In genomic region chr12:26818636-26819035, GRCh38 we compare ENCODE assay signal across 19 cellular contexts. TPM values are rescaled to one million over a fixed set of nuclear protein-coding genes. Genes with fewer than 3 reads are reported as not detected.
A peak's percentile ranks its signal among the peaks of the same experiment; 100 is the strongest.
DNase-seq lines count a peak whose midpoint lies in the region; ATAC-seq, FAIRE-seq and TF ChIP-seq lines count a peak whose summit lies in the region.
"Had no signal": no experiment of that assay in that cellular context is flagged by ENCODE, and none has a peak within 500 bp of the region (broad histone marks: within the 10 kb centered on the region; RNA-seq: fewer than 3 reads in every experiment).

No MANE protein-coding gene starts in this region.

- peak; percentile 39 for DNase-seq in HepG2 (ENCODE audit: low spot score)
- DNase-seq in right lobe of liver = no peak
- DNase-seq in MM.1S = no peak
- DNase-seq in COLO829 (ENCODE audit: low spot score) = no peak
- no peak for DNase-seq in activated CD4-positive, CD25-positive, alpha-beta regulatory T cell treated with anti-CD3 and anti-CD28 coated beads, Interleukin-2, amount 50 U/mL, for 72 hours
- DNase-seq in GM12892 (ENCODE audit: insufficient read length) = no peak
- no peak for DNase-seq in stimulated activated CD4-positive, alpha-beta T cell treated with anti-CD3 and anti-CD28 coated beads, Interleukin-2, amount 100 ng/mL, for 48 hours
- DNase-seq: CD4-positive, alpha-beta memory T cell; COR-L47; DND-41; GDM1; HCEC 1CT; HFFc6; KG1 had no signal

- H3F3A ChIP-seq in MM.1S (ENCODE audit: insufficient read depth, low read length) = peaks cover 22% of the 10 kb centered on the region

- H3K4me1 ChIP-seq in HepG2 (ENCODE audit: insufficient read depth, low read length) (peaks cover 88% of the 10 kb centered on the region), right lobe of liver (peaks cover 0 to 58% (median 20%) of the 10 kb centered on the region in 4 donors), MM.1S (ENCODE audit: low read length) (peaks cover 17% of the 10 kb centered on the region)

- H3K79me2 ChIP-seq in HepG2 (ENCODE audit: insufficient read depth, low read length) (peaks cover 94% of the 10 kb centered on the region), MM.1S (ENCODE audit: low read length) (peaks cover 52% of the 10 kb centered on the region)

- no peaks in the 10 kb centered on the region for H3K9me2 ChIP-seq in MM.1S (replicated peaks; ENCODE audit: insufficient read depth, low read length)

- H3K27ac ChIP-seq in HepG2 (ENCODE audit: extremely low read length, insufficient read depth, low read length) (peak overlapping the region; percentile 10), right lobe of liver (no peak overlapping the region), MM.1S (ENCODE audit: low read length) (peak overlapping the region; percentile 95; the same call in 1 of the 2 replicates)
- H3K27ac ChIP-seq: 22Rv1; BLaER1 treated with 17β-estradiol and CSF1 and Interleukin-3, amounts not matched to agents 10 nM and 100 nM had no signal

- in situ Hi-C loops in HepG2 (cut with HindIII; ENCODE audit: extremely low pct_ligation_motif_present, low pct_unique_long_range_greater_than_20kb) = no loop called here

- POLR2A ChIA-PET in HepG2 (lab: Yijun Ruan, JAX) = interaction anchor here (6.2 kb wide), 1 partner anchor 14 kb away, joined by 28 read pairs; the partner anchor contains the start of gene ITPR2

- peaks cover 5 to 43% of the 10 kb centered on the region in 2 experiments for H3K36me3 ChIP-seq in HepG2 (replicated peaks in 1 of 2; ENCODE audit: control insufficient read depth in 1 of 2, insufficient read depth in 2 of 2, low read length in 2 of 2)
- no peaks in the 10 kb centered on the region for H3K36me3 ChIP-seq in right lobe of liver
- no peaks in the 10 kb centered on the region for H3K36me3 ChIP-seq in MM.1S (replicated peaks; ENCODE audit: insufficient read depth, low read length)

- FAIRE-seq in HepG2 (lab: Jason Lieb, UNC) = peak; percentile 28
- FAIRE-seq in islet of Langerhans (lab: Jason Lieb, UNC) = peak; percentile 86
- no peak for FAIRE-seq in GM12892 (lab: Jason Lieb, UNC)
- FAIRE-seq: D721Med, H1 had no signal

- H3K9ac ChIP-seq in HepG2 (ENCODE audit: insufficient read depth, low read depth, low read length) = no peak overlapping the region
- H3K9ac ChIP-seq in MM.1S (ENCODE audit: low read length) = no peak overlapping the region
- H3K9ac ChIP-seq: BLaER1 treated with 17β-estradiol and CSF1 and Interleukin-3, amounts not matched to agents 10 nM and 100 nM had no signal

- ATAC-seq in HepG2 (peak; percentile 23; the same call in 2 of the 3 replicates), right lobe of liver (no peak)

- BruUV-seq in HepG2 (replicated peaks; lab: Mats Ljungman, UMichigan) = no TSS peak

- WGBS in HepG2 (ENCODE audit: low lambda C conversion rate) = 1% methylated on average over 2 of the region's 2 CpGs
- WGBS in right lobe of liver (ENCODE audit: insufficient coverage, low coverage, low lambda C conversion rate, missing lambda C conversion rate) = 30% methylated on average over 2 of the region's 2 CpGs

- TF ChIP-seq EP300 in HepG2 (IDR thresholded peaks at IDR 0.05; ENCODE audit: low read depth in 2 of 2, low read length in 2 of 2) (no peak), HepG2 (CRISPR knock-in tag; IDR thresholded peaks at IDR 0.05; ENCODE audit: borderline replicate concordance) (no peak)

- H3K9me3 ChIP-seq in HepG2 (ENCODE audit: low read length) (no peaks in the 10 kb centered on the region), right lobe of liver (no peaks in the 10 kb centered on the region), MM.1S (replicated peaks; ENCODE audit: insufficient read depth, low read length) (no peaks in the 10 kb centered on the region)
- H3K9me3 ChIP-seq: BLaER1 treated with 17β-estradiol and CSF1 and Interleukin-3, amounts not matched to agents 10 nM and 100 nM had no signal

- H2AFZ ChIP-seq in HepG2 (ENCODE audit: low read length) = no peak overlapping the region
- H2AFZ ChIP-seq in MM.1S (ENCODE audit: low read length) = no peak overlapping the region

- H4K20me1 ChIP-seq in HepG2 (ENCODE audit: insufficient read depth, low read length) (peaks cover 44% of the 10 kb centered on the region), MM.1S (ENCODE audit: insufficient read depth, low read length) (no peaks in the 10 kb centered on the region)

- TF ChIP-seq RAD21 in HepG2 (CRISPR knock-in tag; IDR thresholded peaks at IDR 0.05) = no peak

- TF ChIP-seq CTCF in HepG2 (CRISPR knock-in tag; IDR thresholded peaks at IDR 0.05) (no peak), right lobe of liver (IDR thresholded peaks at IDR 0.05) (no peak), MM.1S (IDR thresholded peaks at IDR 0.05; ENCODE audit: low read length) (no peak)

- H3K4me2 ChIP-seq in HepG2 (ENCODE audit: low read depth, low read length) (peak overlapping the region; percentile 45), MM.1S (ENCODE audit: low read depth, low read length) (peak overlapping the region; percentile 84)
- H3K4me2 ChIP-seq: BLaER1 treated with 17β-estradiol and CSF1 and Interleukin-3, amounts not matched to agents 10 nM and 100 nM had no signal

- intact Hi-C loops in HepG2 (cut with micrococcal nuclease; ENCODE audit: unreplicated experiment) = no loop called here
- intact Hi-C loops in right lobe of liver (cut with DNase I) = no loop called here

- no peaks in the 10 kb centered on the region for H3K27me3 ChIP-seq in HepG2 (ENCODE audit: control insufficient read depth in 1 of 2, insufficient read depth in 2 of 2, low read length in 2 of 2)
- no peaks in the 10 kb centered on the region for H3K27me3 ChIP-seq in right lobe of liver
- no peaks in the 10 kb centered on the region for H3K27me3 ChIP-seq in MM.1S (replicated peaks; ENCODE audit: insufficient read depth, low read length)
- H3K27me3 ChIP-seq: BLaER1 treated with 17β-estradiol and CSF1 and Interleukin-3, amounts not matched to agents 10 nM and 100 nM had no signal

- H3K4me3 ChIP-seq in HepG2 (replicated peaks in 1 of 3; ENCODE audit: insufficient read depth in 1 of 3, low read depth in 2 of 3, low read length in 3 of 3) (peak overlapping the region in 1 of 3 experiments; percentile 41; a peak in 3 of 6 replicates), right lobe of liver (no peak overlapping the region), MM.1S (ENCODE audit: low read length) (0 out of 2 replicates have a peak overlapping the region, but pooled peaks have one; percentile 27)
- H3K4me3 ChIP-seq: BLaER1 treated with 17β-estradiol and CSF1 and Interleukin-3, amounts not matched to agents 10 nM and 100 nM had no signal

- CTCF ChIA-PET in HepG2 (lab: Yijun Ruan, JAX; ENCODE audit: low intra/inter-chr PET ratio, low total read pairs) = no interaction called here

- TF ChIP-seq POLR2A in HepG2 (IDR thresholded peaks at IDR 0.05; ENCODE audit: insufficient read depth in 1 of 2, low read depth in 2 of 2, low read length in 2 of 2) (no peak), right lobe of liver (IDR thresholded peaks at IDR 0.05) (no peak), GM12892 (IDR thresholded peaks at IDR 0.05; ENCODE audit: low read depth, low read length) (no peak)

TF ChIP-seq in HepG2, 621 proteins besides CTCF, POLR2A, EP300 and RAD21 (continues in another document):
- TF ChIP-seq MEF2D (CRISPR knock-in tag; IDR thresholded peaks at IDR 0.05) (no peak), AGO2 (optimal IDR thresholded peaks at IDR 0.05; ENCODE audit: low read depth, low read length) (no peak)

RNA-seq across cellular contexts. Expression of gene ITPR2, which starts 14.4 kb away (rescaled TPM):
- 77.6 and 81.9 TPM in 2 replicates for total RNA-seq in HepG2 (2016; rRNA removed; fragmentation: Illumina TruSeq; extraction: Trizol)
- 59.0 and 66.4 TPM in 2 replicates for total RNA-seq in HepG2 (2016; cell fraction: cytosol; rRNA removed; fragmentation: Illumina TruSeq; extraction: Trizol; ENCODE audit: low read depth)
- total RNA-seq in HepG2 (2016; cell fraction: insoluble cytoplasmic fraction; rRNA removed; fragmentation: Illumina TruSeq; extraction: Trizol) = 71.0 and 73.8 TPM in 2 replicates
- total RNA-seq in HepG2 (2016; cell fraction: membrane; rRNA removed; fragmentation: Illumina TruSeq; extraction: Trizol) = 62.7 and 81.8 TPM in 2 replicates
- total RNA-seq in HepG2 (2016; cell fraction: nucleus; rRNA removed; fragmentation: Illumina TruSeq; extraction: Trizol) = 194 and 200 TPM in 2 replicates
- polyA plus RNA-seq in HepG2 (2011; rRNA removed) = 24.6 and 31.9 TPM in 2 replicates
- polyA plus RNA-seq in HepG2 (2011; cell fraction: cytosol; rRNA removed) = 13.5 and 20.5 TPM in 2 replicates
- polyA plus RNA-seq in HepG2 (2011; cell fraction: nucleus; rRNA removed) = 39.1 and 45.5 TPM in 2 replicates
- polyA plus RNA-seq in HepG2 (2012) = 36.3 and 47.9 TPM in 2 replicates
- polyA plus RNA-seq in HepG2 (2016; cell fraction: cytosol; fragmentation: Illumina TruSeq; extraction: Trizol; ENCODE audit: low read depth) = 1.3 TPM in 2 replicates
- polyA plus RNA-seq in HepG2 (2016; cell fraction: insoluble cytoplasmic fraction; fragmentation: Illumina TruSeq; extraction: Trizol; ENCODE audit: low read depth) = 25.7 and 26.0 TPM in 2 replicates
- 2.3 and 2.9 TPM in 2 replicates for polyA plus RNA-seq in HepG2 (2016; cell fraction: membrane; fragmentation: Illumina TruSeq; extraction: Trizol; ENCODE audit: low read depth)
- 31.0 and 34.9 TPM in 2 replicates for polyA plus RNA-seq in HepG2 (2016; cell fraction: nucleus; fragmentation: Illumina TruSeq; extraction: Trizol; ENCODE audit: insufficient read depth, low read depth)
- 18.0 and 90.0 TPM in 2 replicates for polyA minus RNA-seq in HepG2 (2011; rRNA and poly(A)+ RNA removed; ENCODE audit: low replicate concordance)
- 91.7 and 111 TPM in 2 replicates for polyA minus RNA-seq in HepG2 (2011; cell fraction: cytosol; rRNA and poly(A)+ RNA removed)
- 640 and 673 TPM in 2 replicates for polyA minus RNA-seq in HepG2 (2011; cell fraction: nucleus; rRNA and poly(A)+ RNA removed)
- 100 to 1,000 TPM in 1 of 6 experiments, 10 to 100 TPM in 5; 39.3 to 114 (median 57.2) TPM for total RNA-seq in right lobe of liver
- 19.1 TPM for polyA plus RNA-seq in GM12892 (2012; ENCODE audit: missing spikeins)

Comparison
In these comparisons a context has a peak if more than half of its experiments do, and no peak if none do; other contexts are left out.
1. H3K27ac ChIP-seq: peak in HepG2 (single experiment) and MM.1S (single experiment); none in right lobe of liver (0 of 3).